In the genomic region with DNA sequence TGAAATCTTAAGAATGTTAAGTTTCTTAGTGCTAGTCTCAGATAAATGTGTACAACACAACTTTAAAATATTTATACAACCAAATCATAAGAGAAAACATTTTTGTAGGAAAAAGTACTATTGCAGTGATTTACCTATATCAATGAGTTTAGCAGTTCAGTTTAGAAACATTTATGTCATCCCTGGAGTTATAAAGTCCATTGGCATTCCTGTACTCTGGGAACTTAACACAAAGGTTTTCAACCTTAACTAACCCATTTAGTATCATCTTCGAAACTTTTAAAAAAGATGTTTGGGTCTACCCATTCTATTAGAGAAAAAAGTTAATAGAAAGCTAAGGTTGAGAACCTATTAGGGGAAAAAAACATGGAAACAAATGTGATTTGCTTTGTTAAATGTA, we compare ENCODE assay signal across 17 cellular contexts.
"Had no signal": no experiment of that assay in that cellular context is flagged by ENCODE, and none has a peak within 500 bp of the region (broad histone marks: within the 10 kb centered on the region; RNA-seq: fewer than 3 reads in every experiment).

No MANE protein-coding gene starts in this region.

- H3K4me1 ChIP-seq: prostate gland had no signal

- H3K9me3 ChIP-seq: mucosa of descending colon, prostate gland, right atrium auricular region, thoracic aorta, tibial nerve, upper lobe of left lung had no signal

- H3K4me3 ChIP-seq: mucosa of descending colon, prostate gland, right atrium auricular region, smooth muscle cell, thoracic aorta, tibial nerve, upper lobe of left lung had no signal

- DNase-seq: cortex of kidney; mucosa of descending colon; nephron progenitor cell; nucleus accumbens; stimulated activated CD4-positive, alpha-beta T cell treated with anti-CD3 and anti-CD28 coated beads, Interleukin-12 subunit alpha, Interleukin-12 subunit beta, amount 100 ng/mL, for 4 hours; stimulated activated CD4-positive, alpha-beta T cell treated with anti-CD3 and anti-CD28 coated beads, Interleukin-2, amount 100 ng/mL, for 24 hours; stimulated activated CD4-positive, alpha-beta T cell treated with anti-CD3 and anti-CD28 coated beads, Interleukin-4, amount 100 ng/mL, for 24 hours; stimulated activated naive B cell treated with anti-CD40 and anti-IgM and Interleukin-4, amounts not matched to agents 10 μg/mL and 1 μg/mL and 100 μg/mL, for 72 hours; upper lobe of left lung had no signal

- H3K36me3 ChIP-seq: prostate gland, right atrium auricular region, thoracic aorta, tibial nerve, upper lobe of left lung had no signal

- ATAC-seq: mucosa of descending colon, sciatic nerve had no signal

- H3K27me3 ChIP-seq: right atrium auricular region, tibial nerve, upper lobe of left lung had no signal

- H3K27ac ChIP-seq: prostate gland, right atrium auricular region, thoracic aorta, tibial nerve, upper lobe of left lung had no signal

- FAIRE-seq: keratinocyte, urothelium cell line had no signal

- H3K4me2 ChIP-seq: smooth muscle cell had no signal
